ENCODE assay signal across 40 cellular contexts in genomic region chr15:68896178-68896577, GRCh38. TPM values are rescaled to one million over a fixed set of nuclear protein-coding genes. Genes with fewer than 3 reads are reported as not detected.
"Had no signal": no experiment of that assay in that cellular context is flagged by ENCODE, and none has a peak within 500 bp of the region (broad histone marks: within the 10 kb centered on the region; RNA-seq: fewer than 3 reads in every experiment).

No MANE protein-coding gene starts in this region.

- H3K36me3 Mint-ChIP-seq: activated naive CD4-positive, alpha-beta T cell treated with anti-CD3 and anti-CD28 coated beads, Interleukin-2, amount 10 ng/mL, durations not matched to agents 7 days and 5 days; activated naive CD4-positive, alpha-beta T cell treated with anti-CD3 and anti-CD28 coated beads, Interleukin-2, amount 50 U/mL, for 24 hours; activated naive CD8-positive, alpha-beta T cell; activated naive CD8-positive, alpha-beta T cell treated with anti-CD3 and anti-CD28 coated beads for 36 hours; activated naive CD8-positive, alpha-beta T cell treated with anti-CD3 and anti-CD28 coated beads, Interleukin-2, amount 10 ng/mL, durations not matched to agents 7 days and 5 days; brain had no signal

- ATAC-seq: activated naive CD4-positive, alpha-beta T cell treated with anti-CD3 and anti-CD28 coated beads, Interleukin-2, amount 50 U/mL, for 72 hours; activated naive CD8-positive, alpha-beta T cell treated with anti-CD3 and anti-CD28 coated beads, Interleukin-2, amount 50 U/mL, for 24 hours; activated T-cell treated with anti-CD3 and anti-CD28 coated beads, Interleukin-2, amount 50 U/mL, for 4 hours; activated T-cell treated with anti-CD3 and anti-CD28 coated beads, Interleukin-2, amount 50 U/mL, for 72 hours; activated T-helper 17 cell treated with anti-CD3 and anti-CD28 coated beads, Interleukin-2, amount 50 U/mL, for 72 hours; body of pancreas had no signal

- H3K9me3 Mint-ChIP-seq: activated naive CD4-positive, alpha-beta T cell treated with anti-CD3 and anti-CD28 coated beads for 36 hours; activated naive CD4-positive, alpha-beta T cell treated with anti-CD3 and anti-CD28 coated beads, Interleukin-2, amount 10 ng/mL, durations not matched to agents 7 days and 5 days; activated naive CD4-positive, alpha-beta T cell treated with anti-CD3 and anti-CD28 coated beads, Interleukin-2, amount 50 U/mL, for 24 hours; activated naive CD4-positive, alpha-beta T cell treated with anti-CD3 and anti-CD28 coated beads, Interleukin-2, amount 50 U/mL, for 72 hours; activated naive CD8-positive, alpha-beta T cell treated with anti-CD3 and anti-CD28 coated beads for 36 hours; activated naive CD8-positive, alpha-beta T cell treated with anti-CD3 and anti-CD28 coated beads, Interleukin-2, amount 10 ng/mL, durations not matched to agents 7 days and 5 days; activated naive CD8-positive, alpha-beta T cell treated with anti-CD3 and anti-CD28 coated beads, Interleukin-2, amount 50 U/mL, for 24 hours; activated T-cell treated with anti-CD3 and anti-CD28 coated beads, Interleukin-2, amount 50 U/mL, for 24 hours; activated T-cell treated with anti-CD3 and anti-CD28 coated beads, Interleukin-2, amount 50 U/mL, for 4 hours; activated T-cell treated with anti-CD3 and anti-CD28 coated beads, Interleukin-2, amount 50 U/mL, for 72 hours; activated T-helper 1 cell treated with anti-CD3 and anti-CD28 coated beads, Interleukin-12 subunit alpha, Interleukin-12 subunit beta, Interleukin-2, Interleukin-4 antibody, amounts not matched to agents 30 ng/mL and 10 ng/mL and 1 ng/mL, durations not matched to agents 14 hours and 24 hours and 36 hours; activated T-helper 17 cell treated with anti-CD3 and anti-CD28 coated beads, Interleukin-2, amount 50 U/mL, for 72 hours; central memory CD8-positive, alpha-beta T cell had no signal

- H3K27ac Mint-ChIP-seq: activated naive CD4-positive, alpha-beta T cell treated with anti-CD3 and anti-CD28 coated beads for 36 hours; activated naive CD4-positive, alpha-beta T cell treated with anti-CD3 and anti-CD28 coated beads, Interleukin-2, amount 10 ng/mL, durations not matched to agents 7 days and 5 days; activated naive CD4-positive, alpha-beta T cell treated with anti-CD3 and anti-CD28 coated beads, Interleukin-2, amount 50 U/mL, for 24 hours; activated naive CD4-positive, alpha-beta T cell treated with anti-CD3 and anti-CD28 coated beads, Interleukin-2, amount 50 U/mL, for 72 hours; activated naive CD8-positive, alpha-beta T cell; activated naive CD8-positive, alpha-beta T cell treated with anti-CD3 and anti-CD28 coated beads for 36 hours; activated naive CD8-positive, alpha-beta T cell treated with anti-CD3 and anti-CD28 coated beads, Interleukin-2, amount 10 ng/mL, durations not matched to agents 7 days and 5 days; activated naive CD8-positive, alpha-beta T cell treated with anti-CD3 and anti-CD28 coated beads, Interleukin-2, amount 50 U/mL, for 24 hours; activated T-cell treated with anti-CD3 and anti-CD28 coated beads, Interleukin-2, amount 50 U/mL, for 24 hours; activated T-cell treated with anti-CD3 and anti-CD28 coated beads, Interleukin-2, amount 50 U/mL, for 72 hours; activated T-helper 1 cell treated with anti-CD3 and anti-CD28 coated beads, Interleukin-12 subunit alpha, Interleukin-12 subunit beta, Interleukin-2, Interleukin-4 antibody, amounts not matched to agents 30 ng/mL and 10 ng/mL and 1 ng/mL, durations not matched to agents 14 hours and 24 hours and 36 hours; activated T-helper 17 cell treated with anti-CD3 and anti-CD28 coated beads, Interleukin-2, amount 50 U/mL, for 72 hours; brain had no signal

- H3K36me3 ChIP-seq: adrenal gland, ascending aorta, brain microvascular endothelial cell, breast epithelium, cardiac muscle cell had no signal

- H3K9me3 ChIP-seq: adrenal gland, ascending aorta, body of pancreas, breast epithelium had no signal

- FAIRE-seq: astrocyte, bronchial epithelial cell had no signal

- H3K4me3 Mint-ChIP-seq: activated naive CD4-positive, alpha-beta T cell treated with anti-CD3 and anti-CD28 coated beads for 36 hours; activated naive CD4-positive, alpha-beta T cell treated with anti-CD3 and anti-CD28 coated beads, Interleukin-2, amount 10 ng/mL, durations not matched to agents 7 days and 5 days; activated naive CD4-positive, alpha-beta T cell treated with anti-CD3 and anti-CD28 coated beads, Interleukin-2, amount 50 U/mL, for 24 hours; activated naive CD8-positive, alpha-beta T cell; activated naive CD8-positive, alpha-beta T cell treated with anti-CD3 and anti-CD28 coated beads for 36 hours; activated naive CD8-positive, alpha-beta T cell treated with anti-CD3 and anti-CD28 coated beads, Interleukin-2, amount 10 ng/mL, durations not matched to agents 7 days and 5 days; activated naive CD8-positive, alpha-beta T cell treated with anti-CD3 and anti-CD28 coated beads, Interleukin-2, amount 50 U/mL, for 24 hours; activated T-cell treated with anti-CD3 and anti-CD28 coated beads, Interleukin-2, amount 50 U/mL, for 24 hours; activated T-cell treated with anti-CD3 and anti-CD28 coated beads, Interleukin-2, amount 50 U/mL, for 4 hours; activated T-cell treated with anti-CD3 and anti-CD28 coated beads, Interleukin-2, amount 50 U/mL, for 72 hours; activated T-helper 1 cell treated with anti-CD3 and anti-CD28 coated beads, Interleukin-12 subunit alpha, Interleukin-12 subunit beta, Interleukin-2, Interleukin-4 antibody, amounts not matched to agents 30 ng/mL and 10 ng/mL and 1 ng/mL, durations not matched to agents 14 hours and 24 hours and 36 hours; activated T-helper 17 cell treated with anti-CD3 and anti-CD28 coated beads, Interleukin-2, amount 50 U/mL, for 72 hours; brain; central memory CD8-positive, alpha-beta T cell had no signal

- H3K27ac ChIP-seq: adrenal gland, ascending aorta, body of pancreas, brain microvascular endothelial cell, breast epithelium, cardiac muscle cell had no signal

- DNase-seq: activated effector memory CD4-positive, alpha-beta T cell treated with anti-CD3 and anti-CD28 coated beads, Interleukin-2, amount 50 U/mL, for 16 hours; activated effector memory CD4-positive, alpha-beta T cell treated with Interleukin-2 at 50 U/mL for 16 hours; activated gamma-delta T cell; activated gamma-delta T cell treated with Interleukin-2 at 50 U/mL for 16 hours; activated naive CD4-positive, alpha-beta T cell; activated naive CD4-positive, alpha-beta T cell treated with anti-CD3 and anti-CD28 coated beads for 36 hours; activated naive CD4-positive, alpha-beta T cell treated with anti-CD3 and anti-CD28 coated beads, Interleukin-2, amount 10 ng/mL, durations not matched to agents 7 days and 5 days; activated naive CD4-positive, alpha-beta T cell treated with anti-CD3 and anti-CD28 coated beads, Interleukin-2, amount 50 U/mL, for 16 hours; activated naive CD4-positive, alpha-beta T cell treated with Interleukin-2 at 50 U/mL for 16 hours; activated naive CD8-positive, alpha-beta T cell treated with anti-CD3 and anti-CD28 coated beads for 36 hours; activated naive CD8-positive, alpha-beta T cell treated with anti-CD3 and anti-CD28 coated beads, Interleukin-2, amount 10 ng/mL, durations not matched to agents 7 days and 5 days; activated naive CD8-positive, alpha-beta T cell treated with anti-CD3 and anti-CD28 coated beads, Interleukin-2, amount 50 U/mL, for 24 hours; activated T-cell treated with anti-CD3 and anti-CD28 coated beads, Interleukin-2, amount 50 U/mL, for 1 hour; activated T-cell treated with anti-CD3 and anti-CD28 coated beads, Interleukin-2, amount 50 U/mL, for 24 hours; activated T-cell treated with anti-CD3 and anti-CD28 coated beads, Interleukin-2, amount 50 U/mL, for 4 hours; activated T-cell treated with anti-CD3 and anti-CD28 coated beads, Interleukin-2, amount 50 U/mL, for 48 hours; activated T-cell treated with anti-CD3 and anti-CD28 coated beads, Interleukin-2, amount 50 U/mL, for 72 hours; adrenal gland; amniotic stem cell; amygdala; anterior cingulate cortex; aorta; body of pancreas; brain microvascular endothelial cell; caudate nucleus; central memory CD4-positive, alpha-beta T cell; cerebellar nuclear complex had no signal

- H3K4me1 ChIP-seq: adrenal gland, ascending aorta, breast epithelium had no signal

- H3K4me1 Mint-ChIP-seq: activated naive CD4-positive, alpha-beta T cell treated with anti-CD3 and anti-CD28 coated beads, Interleukin-2, amount 10 ng/mL, durations not matched to agents 7 days and 5 days; activated naive CD4-positive, alpha-beta T cell treated with anti-CD3 and anti-CD28 coated beads, Interleukin-2, amount 50 U/mL, for 24 hours; activated naive CD8-positive, alpha-beta T cell treated with anti-CD3 and anti-CD28 coated beads for 36 hours; activated naive CD8-positive, alpha-beta T cell treated with anti-CD3 and anti-CD28 coated beads, Interleukin-2, amount 10 ng/mL, durations not matched to agents 7 days and 5 days; activated naive CD8-positive, alpha-beta T cell treated with anti-CD3 and anti-CD28 coated beads, Interleukin-2, amount 50 U/mL, for 24 hours; activated T-helper 17 cell treated with anti-CD3 and anti-CD28 coated beads, Interleukin-2, amount 50 U/mL, for 72 hours; brain; central memory CD8-positive, alpha-beta T cell had no signal

- H3K4me3 ChIP-seq: adrenal gland, ascending aorta, body of pancreas, breast epithelium, cardiac muscle cell had no signal

- H3K27me3 ChIP-seq: ascending aorta, body of pancreas, breast epithelium had no signal

RNA-seq across cellular contexts. Expression of gene SPESP1, which starts 34.1 kb away (rescaled TPM):
- total RNA-seq: astrocyte, cardiac muscle cell, chondrocyte had no signal
- polyA plus RNA-seq: cardiac muscle cell had no signal
